1 cellular context compared by ENCODE assay signal in the genomic region with DNA sequence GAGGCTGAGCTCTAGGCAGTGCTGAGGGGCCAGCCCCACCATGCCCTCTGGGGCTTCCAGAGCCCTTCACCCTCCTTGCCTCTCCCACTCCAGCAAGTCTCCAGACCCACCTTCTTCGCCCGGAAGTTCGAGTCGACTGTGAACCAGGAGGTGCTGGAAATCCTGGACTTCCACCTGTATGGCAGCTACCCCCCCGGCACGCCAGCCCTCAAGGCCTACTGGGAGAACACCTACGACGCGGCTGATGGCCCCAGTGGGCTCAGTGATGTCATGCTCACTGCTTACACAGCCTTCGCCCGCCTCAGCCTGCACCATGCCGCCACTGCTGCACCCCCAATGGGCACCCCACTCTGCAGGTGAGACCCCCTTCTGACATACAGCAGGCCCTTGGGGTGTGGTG.
TF ChIP-seq lines count a peak whose summit lies in the region.

No MANE protein-coding gene starts in this region.

TF ChIP-seq in HepG2, 621 proteins besides CTCF, POLR2A, EP300 and RAD21:
- TF ChIP-seq ZNF839 (CRISPR knock-in tag; IDR thresholded peaks at IDR 0.05; ENCODE audit: borderline replicate concordance) (no peak), AGO2 (optimal IDR thresholded peaks at IDR 0.05; ENCODE audit: low read depth, low read length) (peak; percentile 43), ZNF329 (CRISPR knock-in tag; IDR thresholded peaks at IDR 0.05; ENCODE audit: low read depth) (no peak), RBFOX2 (IDR thresholded peaks at IDR 0.05; ENCODE audit: low read depth, low read length) (0 out of 2 replicates have a peak, but pooled peaks have one; percentile 31), NR2C2 (CRISPR knock-in tag; IDR thresholded peaks at IDR 0.05; ENCODE audit: borderline replicate concordance) (no peak), ZNF441 (CRISPR knock-in tag; IDR thresholded peaks at IDR 0.05; ENCODE audit: borderline replicate concordance) (no peak), CBX1 (IDR thresholded peaks at IDR 0.05; ENCODE audit: low read depth) (no peak), ZNF614 (CRISPR knock-in tag; IDR thresholded peaks at IDR 0.05; ENCODE audit: borderline replicate concordance) (no peak), HNF4G (IDR thresholded peaks at IDR 0.05; ENCODE audit: borderline replicate concordance, low read depth, low read length) (no peak), HNF4G (CRISPR knock-in tag; IDR thresholded peaks at IDR 0.05; ENCODE audit: borderline replicate concordance, low read depth) (no peak), ZNF432 (CRISPR knock-in tag; IDR thresholded peaks at IDR 0.05; ENCODE audit: borderline replicate concordance) (no peak), ZNF468 (CRISPR knock-in tag; IDR thresholded peaks at IDR 0.05) (no peak)
- TF ChIP-seq, protein P1, sequence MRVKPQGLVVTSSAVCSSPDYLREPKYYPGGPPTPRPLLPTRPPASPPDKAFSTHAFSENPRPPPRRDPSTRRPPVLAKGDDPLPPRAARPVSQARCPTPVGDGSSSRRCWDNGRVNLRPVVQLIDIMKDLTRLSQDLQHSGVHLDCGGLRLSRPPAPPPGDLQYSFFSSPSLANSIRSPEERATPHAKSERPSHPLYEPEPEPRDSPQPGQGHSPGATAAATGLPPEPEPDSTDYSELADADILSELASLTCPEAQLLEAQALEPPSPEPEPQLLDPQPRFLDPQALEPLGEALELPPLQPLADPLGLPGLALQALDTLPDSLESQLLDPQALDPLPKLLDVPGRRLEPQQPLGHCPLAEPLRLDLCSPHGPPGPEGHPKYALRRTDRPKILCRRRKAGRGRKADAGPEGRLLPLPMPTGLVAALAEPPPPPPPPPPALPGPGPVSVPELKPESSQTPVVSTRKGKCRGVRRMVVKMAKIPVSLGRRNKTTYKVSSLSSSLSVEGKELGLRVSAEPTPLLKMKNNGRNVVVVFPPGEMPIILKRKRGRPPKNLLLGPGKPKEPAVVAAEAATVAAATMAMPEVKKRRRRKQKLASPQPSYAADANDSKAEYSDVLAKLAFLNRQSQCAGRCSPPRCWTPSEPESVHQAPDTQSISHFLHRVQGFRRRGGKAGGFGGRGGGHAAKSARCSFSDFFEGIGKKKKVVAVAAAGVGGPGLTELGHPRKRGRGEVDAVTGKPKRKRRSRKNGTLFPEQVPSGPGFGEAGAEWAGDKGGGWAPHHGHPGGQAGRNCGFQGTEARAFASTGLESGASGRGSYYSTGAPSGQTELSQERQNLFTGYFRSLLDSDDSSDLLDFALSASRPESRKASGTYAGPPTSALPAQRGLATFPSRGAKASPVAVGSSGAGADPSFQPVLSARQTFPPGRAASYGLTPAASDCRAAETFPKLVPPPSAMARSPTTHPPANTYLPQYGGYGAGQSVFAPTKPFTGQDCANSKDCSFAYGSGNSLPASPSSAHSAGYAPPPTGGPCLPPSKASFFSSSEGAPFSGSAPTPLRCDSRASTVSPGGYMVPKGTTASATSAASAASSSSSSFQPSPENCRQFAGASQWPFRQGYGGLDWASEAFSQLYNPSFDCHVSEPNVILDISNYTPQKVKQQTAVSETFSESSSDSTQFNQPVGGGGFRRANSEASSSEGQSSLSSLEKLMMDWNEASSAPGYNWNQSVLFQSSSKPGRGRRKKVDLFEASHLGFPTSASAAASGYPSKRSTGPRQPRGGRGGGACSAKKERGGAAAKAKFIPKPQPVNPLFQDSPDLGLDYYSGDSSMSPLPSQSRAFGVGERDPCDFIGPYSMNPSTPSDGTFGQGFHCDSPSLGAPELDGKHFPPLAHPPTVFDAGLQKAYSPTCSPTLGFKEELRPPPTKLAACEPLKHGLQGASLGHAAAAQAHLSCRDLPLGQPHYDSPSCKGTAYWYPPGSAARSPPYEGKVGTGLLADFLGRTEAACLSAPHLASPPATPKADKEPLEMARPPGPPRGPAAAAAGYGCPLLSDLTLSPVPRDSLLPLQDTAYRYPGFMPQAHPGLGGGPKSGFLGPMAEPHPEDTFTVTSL (CRISPR knock-in tag; IDR thresholded peaks at IDR 0.05; ENCODE audit: borderline replicate concordance), result no peak
- TF ChIP-seq, protein P2, sequence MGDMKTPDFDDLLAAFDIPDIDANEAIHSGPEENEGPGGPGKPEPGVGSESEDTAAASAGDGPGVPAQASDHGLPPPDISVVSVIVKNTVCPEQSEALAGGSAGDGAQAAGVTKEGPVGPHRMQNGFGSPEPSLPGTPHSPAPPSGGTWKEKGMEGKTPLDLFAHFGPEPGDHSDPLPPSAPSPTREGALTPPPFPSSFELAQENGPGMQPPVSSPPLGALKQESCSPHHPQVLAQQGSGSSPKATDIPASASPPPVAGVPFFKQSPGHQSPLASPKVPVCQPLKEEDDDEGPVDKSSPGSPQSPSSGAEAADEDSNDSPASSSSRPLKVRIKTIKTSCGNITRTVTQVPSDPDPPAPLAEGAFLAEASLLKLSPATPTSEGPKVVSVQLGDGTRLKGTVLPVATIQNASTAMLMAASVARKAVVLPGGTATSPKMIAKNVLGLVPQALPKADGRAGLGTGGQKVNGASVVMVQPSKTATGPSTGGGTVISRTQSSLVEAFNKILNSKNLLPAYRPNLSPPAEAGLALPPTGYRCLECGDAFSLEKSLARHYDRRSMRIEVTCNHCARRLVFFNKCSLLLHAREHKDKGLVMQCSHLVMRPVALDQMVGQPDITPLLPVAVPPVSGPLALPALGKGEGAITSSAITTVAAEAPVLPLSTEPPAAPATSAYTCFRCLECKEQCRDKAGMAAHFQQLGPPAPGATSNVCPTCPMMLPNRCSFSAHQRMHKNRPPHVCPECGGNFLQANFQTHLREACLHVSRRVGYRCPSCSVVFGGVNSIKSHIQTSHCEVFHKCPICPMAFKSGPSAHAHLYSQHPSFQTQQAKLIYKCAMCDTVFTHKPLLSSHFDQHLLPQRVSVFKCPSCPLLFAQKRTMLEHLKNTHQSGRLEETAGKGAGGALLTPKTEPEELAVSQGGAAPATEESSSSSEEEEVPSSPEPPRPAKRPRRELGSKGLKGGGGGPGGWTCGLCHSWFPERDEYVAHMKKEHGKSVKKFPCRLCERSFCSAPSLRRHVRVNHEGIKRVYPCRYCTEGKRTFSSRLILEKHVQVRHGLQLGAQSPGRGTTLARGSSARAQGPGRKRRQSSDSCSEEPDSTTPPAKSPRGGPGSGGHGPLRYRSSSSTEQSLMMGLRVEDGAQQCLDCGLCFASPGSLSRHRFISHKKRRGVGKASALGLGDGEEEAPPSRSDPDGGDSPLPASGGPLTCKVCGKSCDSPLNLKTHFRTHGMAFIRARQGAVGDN (CRISPR knock-in tag; IDR thresholded peaks at IDR 0.05), result no peak
- TF ChIP-seq, protein P3, sequence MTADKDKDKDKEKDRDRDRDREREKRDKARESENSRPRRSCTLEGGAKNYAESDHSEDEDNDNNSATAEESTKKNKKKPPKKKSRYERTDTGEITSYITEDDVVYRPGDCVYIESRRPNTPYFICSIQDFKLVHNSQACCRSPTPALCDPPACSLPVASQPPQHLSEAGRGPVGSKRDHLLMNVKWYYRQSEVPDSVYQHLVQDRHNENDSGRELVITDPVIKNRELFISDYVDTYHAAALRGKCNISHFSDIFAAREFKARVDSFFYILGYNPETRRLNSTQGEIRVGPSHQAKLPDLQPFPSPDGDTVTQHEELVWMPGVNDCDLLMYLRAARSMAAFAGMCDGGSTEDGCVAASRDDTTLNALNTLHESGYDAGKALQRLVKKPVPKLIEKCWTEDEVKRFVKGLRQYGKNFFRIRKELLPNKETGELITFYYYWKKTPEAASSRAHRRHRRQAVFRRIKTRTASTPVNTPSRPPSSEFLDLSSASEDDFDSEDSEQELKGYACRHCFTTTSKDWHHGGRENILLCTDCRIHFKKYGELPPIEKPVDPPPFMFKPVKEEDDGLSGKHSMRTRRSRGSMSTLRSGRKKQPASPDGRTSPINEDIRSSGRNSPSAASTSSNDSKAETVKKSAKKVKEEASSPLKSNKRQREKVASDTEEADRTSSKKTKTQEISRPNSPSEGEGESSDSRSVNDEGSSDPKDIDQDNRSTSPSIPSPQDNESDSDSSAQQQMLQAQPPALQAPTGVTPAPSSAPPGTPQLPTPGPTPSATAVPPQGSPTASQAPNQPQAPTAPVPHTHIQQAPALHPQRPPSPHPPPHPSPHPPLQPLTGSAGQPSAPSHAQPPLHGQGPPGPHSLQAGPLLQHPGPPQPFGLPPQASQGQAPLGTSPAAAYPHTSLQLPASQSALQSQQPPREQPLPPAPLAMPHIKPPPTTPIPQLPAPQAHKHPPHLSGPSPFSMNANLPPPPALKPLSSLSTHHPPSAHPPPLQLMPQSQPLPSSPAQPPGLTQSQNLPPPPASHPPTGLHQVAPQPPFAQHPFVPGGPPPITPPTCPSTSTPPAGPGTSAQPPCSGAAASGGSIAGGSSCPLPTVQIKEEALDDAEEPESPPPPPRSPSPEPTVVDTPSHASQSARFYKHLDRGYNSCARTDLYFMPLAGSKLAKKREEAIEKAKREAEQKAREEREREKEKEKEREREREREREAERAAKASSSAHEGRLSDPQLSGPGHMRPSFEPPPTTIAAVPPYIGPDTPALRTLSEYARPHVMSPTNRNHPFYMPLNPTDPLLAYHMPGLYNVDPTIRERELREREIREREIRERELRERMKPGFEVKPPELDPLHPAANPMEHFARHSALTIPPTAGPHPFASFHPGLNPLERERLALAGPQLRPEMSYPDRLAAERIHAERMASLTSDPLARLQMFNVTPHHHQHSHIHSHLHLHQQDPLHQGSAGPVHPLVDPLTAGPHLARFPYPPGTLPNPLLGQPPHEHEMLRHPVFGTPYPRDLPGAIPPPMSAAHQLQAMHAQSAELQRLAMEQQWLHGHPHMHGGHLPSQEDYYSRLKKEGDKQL (CRISPR knock-in tag; IDR thresholded peaks at IDR 0.05; ENCODE audit: low read depth), result no peak
- TF ChIP-seq, protein P4, sequence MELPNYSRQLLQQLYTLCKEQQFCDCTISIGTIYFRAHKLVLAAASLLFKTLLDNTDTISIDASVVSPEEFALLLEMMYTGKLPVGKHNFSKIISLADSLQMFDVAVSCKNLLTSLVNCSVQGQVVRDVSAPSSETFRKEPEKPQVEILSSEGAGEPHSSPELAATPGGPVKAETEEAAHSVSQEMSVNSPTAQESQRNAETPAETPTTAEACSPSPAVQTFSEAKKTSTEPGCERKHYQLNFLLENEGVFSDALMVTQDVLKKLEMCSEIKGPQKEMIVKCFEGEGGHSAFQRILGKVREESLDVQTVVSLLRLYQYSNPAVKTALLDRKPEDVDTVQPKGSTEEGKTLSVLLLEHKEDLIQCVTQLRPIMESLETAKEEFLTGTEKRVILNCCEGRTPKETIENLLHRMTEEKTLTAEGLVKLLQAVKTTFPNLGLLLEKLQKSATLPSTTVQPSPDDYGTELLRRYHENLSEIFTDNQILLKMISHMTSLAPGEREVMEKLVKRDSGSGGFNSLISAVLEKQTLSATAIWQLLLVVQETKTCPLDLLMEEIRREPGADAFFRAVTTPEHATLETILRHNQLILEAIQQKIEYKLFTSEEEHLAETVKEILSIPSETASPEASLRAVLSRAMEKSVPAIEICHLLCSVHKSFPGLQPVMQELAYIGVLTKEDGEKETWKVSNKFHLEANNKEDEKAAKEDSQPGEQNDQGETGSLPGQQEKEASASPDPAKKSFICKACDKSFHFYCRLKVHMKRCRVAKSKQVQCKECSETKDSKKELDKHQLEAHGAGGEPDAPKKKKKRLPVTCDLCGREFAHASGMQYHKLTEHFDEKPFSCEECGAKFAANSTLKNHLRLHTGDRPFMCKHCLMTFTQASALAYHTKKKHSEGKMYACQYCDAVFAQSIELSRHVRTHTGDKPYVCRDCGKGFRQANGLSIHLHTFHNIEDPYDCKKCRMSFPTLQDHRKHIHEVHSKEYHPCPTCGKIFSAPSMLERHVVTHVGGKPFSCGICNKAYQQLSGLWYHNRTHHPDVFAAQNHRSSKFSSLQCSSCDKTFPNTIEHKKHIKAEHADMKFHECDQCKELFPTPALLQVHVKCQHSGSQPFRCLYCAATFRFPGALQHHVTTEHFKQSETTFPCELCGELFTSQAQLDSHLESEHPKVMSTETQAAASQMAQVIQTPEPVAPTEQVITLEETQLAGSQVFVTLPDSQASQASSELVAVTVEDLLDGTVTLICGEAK (IDR thresholded peaks at IDR 0.05), result no peak
- TF ChIP-seq, protein P4 (CRISPR knock-in tag; IDR thresholded peaks at IDR 0.05), result no peak
